In the genomic region with DNA sequence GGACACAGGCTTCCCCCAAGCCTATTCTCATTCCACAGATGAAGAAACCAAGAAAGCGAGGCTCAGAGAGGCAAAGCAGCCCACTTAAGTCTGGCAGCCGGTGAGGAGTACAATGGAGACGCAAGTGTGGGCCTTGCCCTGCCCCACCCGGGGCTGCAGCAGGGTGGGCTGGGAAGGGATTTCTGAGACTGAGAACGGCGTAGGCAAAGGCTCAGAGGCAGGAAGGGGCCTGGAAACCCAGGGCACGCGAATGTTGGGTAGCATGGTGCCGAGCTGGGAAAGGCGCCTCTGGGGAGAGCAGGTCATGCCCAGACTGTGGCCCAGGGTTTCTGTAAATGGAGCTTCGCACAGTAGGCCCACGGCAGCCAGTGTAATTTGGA, we compare ENCODE assay signal across 19 cellular contexts. TPM values are rescaled to one million over a fixed set of nuclear protein-coding genes. Genes with fewer than 3 reads are reported as not detected.
DNase-seq lines count a peak whose midpoint lies in the region; ATAC-seq and TF ChIP-seq lines count a peak whose summit lies in the region.
"Had no signal": no experiment of that assay in that cellular context is flagged by ENCODE, and none has a peak within 500 bp of the region (broad histone marks: within the 10 kb centered on the region; RNA-seq: fewer than 3 reads in every experiment).

No MANE protein-coding gene starts in this region.

- H3K9me3 ChIP-seq in SJSA1 (replicated peaks) (no peaks in the 10 kb centered on the region), gastroesophageal sphincter (no peaks in the 10 kb centered on the region), skeletal muscle tissue (ENCODE audit: control insufficient read depth in 3 of 3, low read length in 3 of 3) (no peaks in the 10 kb centered on the region)
- H3K9me3 ChIP-seq: Caco-2, neutrophil had no signal

- no peak for TF ChIP-seq POLR2A in gastroesophageal sphincter (IDR thresholded peaks at IDR 0.05)

- H3K4me3 ChIP-seq in SJSA1 (no peak overlapping the region), gastroesophageal sphincter (no peak overlapping the region), skeletal muscle tissue (ENCODE audit: low read length in 3 of 3) (peak overlapping the region in 2 of 3 donors; percentile 52 to 64)

- no peak for TF ChIP-seq CTCF in C4-2B (conservative IDR thresholded peaks at IDR 0.05)
- no peak for TF ChIP-seq CTCF in gastroesophageal sphincter (IDR thresholded peaks at IDR 0.05)

- TF ChIP-seq EP300 in gastroesophageal sphincter (IDR thresholded peaks at IDR 0.05): no peak

- peaks cover 54% of the 10 kb centered on the region for H3K4me1 ChIP-seq in SJSA1 (replicated peaks)
- H3K4me1 ChIP-seq in gastroesophageal sphincter: peaks cover 0 to 77% (median 42%) of the 10 kb centered on the region in 3 donors
- peaks cover 40 to 57% (median 56%) of the 10 kb centered on the region in 3 donors for H3K4me1 ChIP-seq in skeletal muscle tissue (ENCODE audit: control insufficient read depth in 3 of 3, insufficient read depth in 3 of 3, low read length in 3 of 3)
- H3K4me1 ChIP-seq: Caco-2 had no signal

- 80% methylated on average over 6 of the region's 12 CpGs; no CpG with 5 or more reads in 1 of the 2 donors for WGBS in gastroesophageal sphincter (ENCODE audit: low coverage in 1 of 2), 2 donors

- ATAC-seq in gastroesophageal sphincter: no peak
- no peak for ATAC-seq in HG03139 (IDR thresholded peaks at IDR 0.05; ENCODE audit: unreplicated experiment)
- no peak for ATAC-seq in HG02623 (IDR thresholded peaks at IDR 0.05; ENCODE audit: unreplicated experiment)
- ATAC-seq in GM21447 (IDR thresholded peaks at IDR 0.05; ENCODE audit: unreplicated experiment): no peak

- H3K36me3 ChIP-seq in SJSA1 (no peaks in the 10 kb centered on the region), gastroesophageal sphincter (no peaks in the 10 kb centered on the region), skeletal muscle tissue (ENCODE audit: control insufficient read depth in 3 of 3, insufficient read depth in 3 of 3, low read length in 3 of 3) (no peaks in the 10 kb centered on the region)
- H3K36me3 ChIP-seq: neutrophil had no signal

- DNase-seq in SJSA1 (ENCODE audit: low read depth in 1 of 2, low spot score in 2 of 2) (no peak), SKM-1 (lab: John Stamatoyannopoulos, UW; ENCODE audit: unreplicated experiment) (no peak)
- DNase-seq: activated CD4-positive, CD25-positive, alpha-beta regulatory T cell; activated CD8-positive, alpha-beta memory T cell treated with anti-CD3 and anti-CD28 coated beads for 24 hours; Caco-2; NCI-H1436 treated with DMSO at 0.1 percent for 48 hours; NCI-H2227 treated with DMSO at 0.1 percent for 48 hours; NK-92 treated with Interleukin-12 subunit alpha and Interleukin-12 subunit beta, amount 100 ng/mL, for 24 hours; stimulated activated naive CD4-positive, alpha-beta T cell had no signal

- peak overlapping the region; percentile 50 for H3K27ac ChIP-seq in C4-2B
- H3K27ac ChIP-seq in SJSA1: peak overlapping the region; percentile 89
- peak overlapping the region; percentile 15 to 90 (median 82) for H3K27ac ChIP-seq in gastroesophageal sphincter
- H3K27ac ChIP-seq in skeletal muscle tissue (ENCODE audit: low read depth, low read length): peak overlapping the region; percentile 80
- H3K27ac ChIP-seq: neutrophil had no signal

- H3K9ac ChIP-seq in skeletal muscle tissue (ENCODE audit: low read depth in 1 of 3, low read length in 3 of 3): peak overlapping the region; percentile 51 to 78 (median 62)

- no peaks in the 10 kb centered on the region for H3K27me3 ChIP-seq in SJSA1 (replicated peaks)
- no peaks in the 10 kb centered on the region for H3K27me3 ChIP-seq in gastroesophageal sphincter
- peaks cover 3 to 11% (median 6%) of the 10 kb centered on the region in 3 donors for H3K27me3 ChIP-seq in skeletal muscle tissue (ENCODE audit: control insufficient read depth in 3 of 3, insufficient read depth in 3 of 3, low read length in 3 of 3)

RNA-seq across cellular contexts. Expression of a gene that starts 47.5 kb away (rescaled TPM):
- 1.5 and 2.4 TPM in 2 replicates for total RNA-seq in SJSA1 (2014; rRNA removed; shearing (Covaris generic))
- total RNA-seq in gastroesophageal sphincter (10 to 100 TPM in 1 of 4 donors, 1 to 10 TPM in 3; 4.5 to 23.1 (median 6.2) TPM), skeletal muscle tissue (7.3 TPM)
- total RNA-seq: activated T-helper 2 cell treated with anti-CD3 and anti-CD28 coated beads, Interferon-gamma antibody, Interleukin-2, Interleukin-4, amounts not matched to agents 10 μg/mL and 5 μg/mL and 100 μg/mL, durations not matched to agents 14 hours and 24 hours and 36 hours; Caco-2; HT-29; T-helper 2 cell treated with Interferon-gamma antibody and Interleukin-4, amounts not matched to agents 100 ng/mL and 5 ng/mL, for 36 hours had no signal

Comparison
In these comparisons a context has a peak if more than half of its experiments do, and no peak if none do; other contexts are left out.
1. H3K4me3 ChIP-seq: peak in skeletal muscle tissue (2 of 3); none in SJSA1 (single experiment) and gastroesophageal sphincter (0 of 2).
2. Peak in every context shown above with its lines, with median percentiles within 50 percentile points of each other: H3K27ac ChIP-seq.